ENCODE assay signal across 8 cellular contexts in the genomic region with DNA sequence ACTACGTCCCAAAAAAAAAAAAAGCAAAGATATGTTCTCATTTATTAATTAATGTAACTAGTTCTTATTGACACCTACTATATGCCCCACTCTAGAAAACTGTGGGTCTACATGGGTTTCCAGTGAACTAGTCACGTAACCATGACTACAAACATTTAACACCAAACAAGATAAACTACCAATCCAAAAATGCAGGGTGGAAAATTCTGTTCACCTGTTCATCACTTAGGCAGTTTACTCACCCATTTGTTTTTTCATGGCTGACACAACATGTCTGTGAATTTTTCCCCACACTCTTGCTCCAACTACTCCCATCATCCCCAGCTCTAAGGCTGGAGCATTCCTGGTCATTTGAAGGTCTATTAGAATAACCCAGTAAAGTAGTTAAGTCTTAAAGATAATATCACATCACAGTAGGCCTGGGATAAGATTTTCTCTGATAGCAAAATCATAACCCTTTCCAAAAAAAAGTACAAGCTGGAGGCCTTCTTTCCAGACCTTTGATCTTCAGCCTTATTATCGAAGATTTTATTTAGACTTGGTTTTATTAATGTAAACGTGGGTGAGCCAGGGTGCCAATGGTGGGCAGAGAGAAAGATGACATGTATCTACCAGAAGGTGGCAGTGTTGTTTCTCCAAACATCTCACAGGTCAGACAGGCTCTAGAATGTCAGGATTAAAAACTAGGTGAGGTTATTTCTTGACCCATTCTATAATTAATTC.
DNase-seq lines count a peak whose midpoint lies in the region; ATAC-seq and TF ChIP-seq lines count a peak whose summit lies in the region.

No MANE protein-coding gene starts in this region.

- whole genome bisulfite sequencing in body of pancreas, 2 donors = 29 to 32% methylated on average over 4 of the region's 4 CpGs
- 41 to 48% (median 44%) methylated on average over 4 of the region's 4 CpGs for WGBS in spleen, 5 donors

- intact Hi-C loops in body of pancreas (cut with DNase I) (loop anchor here (5.0 kb wide), 1 partner anchor 315 kb away; no protein-coding TSS in a partner anchor), spleen (cut with DNase I; ENCODE audit: low total_unique reads) (loop anchor here (2.0 kb wide), 1 partner anchor 316 kb away; no protein-coding TSS in a partner anchor)

- no peak overlapping the region for H3K9ac ChIP-seq in NT2/D1 (ENCODE audit: insufficient read length, low read depth)

- H3K27me3 Mint-ChIP-seq in CD8-positive, alpha-beta memory T cell = peaks cover 9 to 61% of the 10 kb centered on the region in 2 donors

- H3K4me1 ChIP-seq in CD8-positive, alpha-beta memory T cell (ENCODE audit: insufficient read depth, low read length) = no peaks in the 10 kb centered on the region
- H3K4me1 ChIP-seq in NT2/D1 (ENCODE audit: insufficient read depth, insufficient read length) (no peaks in the 10 kb centered on the region), body of pancreas (no peaks in the 10 kb centered on the region), spleen (peaks cover 0 to 5% (median 0%) of the 10 kb centered on the region in 6 donors)

- POLR2A ChIA-PET in CD8-positive, alpha-beta memory T cell (lab: Charles Lee) = no interaction called here

- TF ChIP-seq POLR2A in body of pancreas (IDR thresholded peaks at IDR 0.05) = no peak
- no peak for TF ChIP-seq POLR2A in spleen (IDR thresholded peaks at IDR 0.05)

- peak in 4 of 5 donors; percentile 7 to 51 (median 48) for DNase-seq in CD8-positive, alpha-beta memory T cell
- DNase-seq in HuH-7 (ENCODE audit: low spot score) = peak; percentile 40
- DNase-seq in NT2/D1 (ENCODE audit: low read depth, low spot score) = peak; percentile 3
- DNase-seq in body of pancreas = peak; percentile 28 to 44 (median 34)
- DNase-seq in iPS-NIHi11 (ENCODE audit: low spot score) = peak; percentile 61
- no peak for DNase-seq in spleen
- DNase-seq in GM19238 (ENCODE audit: insufficient read length, low spot score) = no peak

- no peak overlapping the region for H3K27ac ChIP-seq in CD8-positive, alpha-beta memory T cell (ENCODE audit: low read depth, low read length)
- H3K27ac ChIP-seq in body of pancreas (no peak overlapping the region), spleen (no peak overlapping the region)

- CTCF ChIA-PET in CD8-positive, alpha-beta memory T cell (lab: Charles Lee) = interaction anchor here (0.7 to 7.2 kb wide), 8 partner anchors 9 to 838 kb away, joined by 3 to 38 read pairs (median 4); partner anchors contain the start of gene CCDC175

- ATAC-seq in GM18858 (IDR thresholded peaks at IDR 0.05; ENCODE audit: unreplicated experiment) = peak; percentile 52
- ATAC-seq in body of pancreas = peak; percentile 82

- no peak overlapping the region for H3K27ac Mint-ChIP-seq in CD8-positive, alpha-beta memory T cell

- no peaks in the 10 kb centered on the region for H3K27me3 ChIP-seq in CD8-positive, alpha-beta memory T cell (ENCODE audit: insufficient read depth, low read length, poor library complexity, severe bottlenecking)
- no peaks in the 10 kb centered on the region for H3K27me3 ChIP-seq in NT2/D1 (ENCODE audit: insufficient read depth, insufficient read length)
- H3K27me3 ChIP-seq in body of pancreas = peaks cover 0 to 4% of the 10 kb centered on the region in 2 donors
- H3K27me3 ChIP-seq in spleen (replicated peaks in 1 of 7) = peaks cover 0 to 9% (median 0%) of the 10 kb centered on the region in 7 donors

- H3K36me3 Mint-ChIP-seq in CD8-positive, alpha-beta memory T cell = no peaks in the 10 kb centered on the region

- H3K4me3 ChIP-seq in CD8-positive, alpha-beta memory T cell (ENCODE audit: low read length) = no peak overlapping the region
- no peak overlapping the region for H3K4me3 ChIP-seq in NT2/D1 (ENCODE audit: insufficient read length, low read depth)
- H3K4me3 ChIP-seq in body of pancreas = no peak overlapping the region
- no peak overlapping the region for H3K4me3 ChIP-seq in spleen

- no peak overlapping the region for H3K4me3 Mint-ChIP-seq in CD8-positive, alpha-beta memory T cell

- no peaks in the 10 kb centered on the region for H3K36me3 ChIP-seq in CD8-positive, alpha-beta memory T cell (ENCODE audit: insufficient read depth, low read length)
- H3K36me3 ChIP-seq in NT2/D1 (ENCODE audit: insufficient read depth, insufficient read length, low read length) = no peaks in the 10 kb centered on the region
- no peaks in the 10 kb centered on the region for H3K36me3 ChIP-seq in body of pancreas (replicated peaks in 1 of 2; ENCODE audit: insufficient read depth in 1 of 2, low read depth in 2 of 2)
- no peaks in the 10 kb centered on the region for H3K36me3 ChIP-seq in spleen

- H3K9me3 Mint-ChIP-seq in CD8-positive, alpha-beta memory T cell = no peaks in the 10 kb centered on the region

- H3K9me3 ChIP-seq in CD8-positive, alpha-beta memory T cell (ENCODE audit: low read length) = no peaks in the 10 kb centered on the region
- H3K9me3 ChIP-seq in NT2/D1 (ENCODE audit: insufficient read depth, low read length) = no peaks in the 10 kb centered on the region
- H3K9me3 ChIP-seq in body of pancreas = no peaks in the 10 kb centered on the region
- H3K9me3 ChIP-seq in spleen = no peaks in the 10 kb centered on the region

- no peaks in the 10 kb centered on the region for H3K4me1 Mint-ChIP-seq in CD8-positive, alpha-beta memory T cell

- peak; percentile 18 to 86 (median 79) for TF ChIP-seq CTCF in body of pancreas (IDR thresholded peaks at IDR 0.05)
- TF ChIP-seq CTCF in spleen (IDR thresholded peaks at IDR 0.05 in 8 of 11, conservative IDR thresholded peaks at IDR 0.05 in 3 of 11) = peak; percentile 65 to 90 (median 80)

Comparison
In these comparisons a context has a peak if more than half of its experiments do, and no peak if none do; other contexts are left out.
1. DNase-seq: peak in CD8-positive, alpha-beta memory T cell (4 of 5), HuH-7 (single experiment), NT2/D1 (single experiment), body of pancreas (4 of 4) and iPS-NIHi11 (single experiment); none in spleen (single experiment) and GM19238 (single experiment).